Comparison of ENCODE assay signal across 7 cellular contexts in genomic region chr1:148953730-148954129, GRCh38.
DNase-seq lines count a peak whose midpoint lies in the region; ATAC-seq, FAIRE-seq and TF ChIP-seq lines count a peak whose summit lies in the region.
"Not testable (repeated sequence)": the region's sequence is repeated elsewhere in the genome, so short reads cannot be mapped to it uniquely, and the experiment has no call there.

No MANE protein-coding gene starts in this region.

- H3K9ac ChIP-seq in HepG2 (ENCODE audit: insufficient read depth, low read depth, low read length), result not testable (repeated sequence)

- TF ChIP-seq EP300 in HepG2 (IDR thresholded peaks at IDR 0.05; ENCODE audit: low read depth in 2 of 2, low read length in 2 of 2); HepG2 (CRISPR knock-in tag; IDR thresholded peaks at IDR 0.05; ENCODE audit: borderline replicate concordance): not testable (repeated sequence)

- intact Hi-C loops in activated B cell treated with CpG ODN at 0.5 μM for 24 hours (cut with micrococcal nuclease); HepG2 (cut with micrococcal nuclease; ENCODE audit: unreplicated experiment); psoas muscle (cut with DNase I): not testable (repeated sequence)

- CTCF ChIA-PET in activated B cell treated with CpG ODN at 0.5 μM for 24 hours (lab: Charles Lee); HepG2 (lab: Yijun Ruan, JAX; ENCODE audit: low intra/inter-chr PET ratio, low total read pairs): not testable (repeated sequence)

- peak overlapping the region; percentile 69 for H3K4me3 Mint-ChIP-seq in activated B cell treated with CpG ODN at 0.5 μM for 24 hours

- H3K4me3 ChIP-seq in DOHH2 (ENCODE audit: low read length) (peak overlapping the region; percentile 73), epithelial cell of esophagus (ENCODE audit: low read length) (peak overlapping the region; percentile 44), HepG2 (replicated peaks in 1 of 3; ENCODE audit: insufficient read depth in 1 of 3, low read depth in 2 of 3, low read length in 3 of 3) (peak overlapping the region in 2 of 3 experiments; percentile 23 to 30; a peak in 3 of 6 replicates), psoas muscle (peak overlapping the region; percentile 18)

- peaks cover 17% of the 10 kb centered on the region for H3K4me1 ChIP-seq in DOHH2 (ENCODE audit: control insufficient read depth, low read length)
- not testable (repeated sequence) for H3K4me1 ChIP-seq in HepG2 (ENCODE audit: insufficient read depth, low read length); psoas muscle

- not testable (repeated sequence) for H3K27me3 ChIP-seq in DOHH2 (ENCODE audit: control insufficient read depth, low read length); HepG2 (ENCODE audit: control insufficient read depth in 1 of 2, insufficient read depth in 2 of 2, low read length in 2 of 2); psoas muscle (ENCODE audit: insufficient read depth in 3 of 3, low read length in 2 of 3)

- H4K20me1 ChIP-seq in DOHH2 (ENCODE audit: control insufficient read depth, insufficient read depth, low read depth, low read length); HepG2 (ENCODE audit: insufficient read depth, low read length): not testable (repeated sequence)

- WGBS in HepG2 (ENCODE audit: low lambda C conversion rate), result 11% methylated on average over 6 of the region's 7 CpGs
- 47 to 76% (median 55%) methylated on average over 6 of the region's 7 CpGs for WGBS in psoas muscle, 3 donors

- not testable (repeated sequence) for H2AFZ ChIP-seq in HepG2 (ENCODE audit: low read length)

- peaks cover 16% of the 10 kb centered on the region for H3K4me1 Mint-ChIP-seq in activated B cell treated with CpG ODN at 0.5 μM for 24 hours

- H3K79me2 ChIP-seq in DOHH2 (ENCODE audit: control insufficient read depth, low read length); HepG2 (ENCODE audit: insufficient read depth, low read length): not testable (repeated sequence)

- TF ChIP-seq RAD21 in HepG2 (CRISPR knock-in tag; IDR thresholded peaks at IDR 0.05), result not testable (repeated sequence)

- not testable (repeated sequence) for BruUV-seq in HepG2 (replicated peaks; lab: Mats Ljungman, UMichigan)

- not testable (repeated sequence) for FAIRE-seq in HepG2 (lab: Jason Lieb, UNC)

- TF ChIP-seq CTCF in DOHH2 (IDR thresholded peaks at IDR 0.05; ENCODE audit: low read depth, low read length, poor library complexity, severe bottlenecking); activated B cell treated with CpG ODN at 0.5 μM for 24 hours (IDR thresholded peaks at IDR 0.05); epithelial cell of esophagus (IDR thresholded peaks at IDR 0.05; ENCODE audit: insufficient read depth, low read depth, low read length, missing control alignments); HepG2 (CRISPR knock-in tag; IDR thresholded peaks at IDR 0.05); psoas muscle (IDR thresholded peaks at IDR 0.05): not testable (repeated sequence)

- ATAC-seq in activated B cell treated with CpG ODN at 0.5 μM for 24 hours (ENCODE audit: low read depth); psoas muscle: not testable (repeated sequence)
- 0 out of 3 replicates have a peak, but pooled peaks have one; percentile 1 for ATAC-seq in HepG2

- H3K9me3 ChIP-seq in DOHH2 (ENCODE audit: control insufficient read depth, insufficient read depth, low read length); HepG2 (ENCODE audit: low read length); psoas muscle: not testable (repeated sequence)

- not testable (repeated sequence) for H3K36me3 Mint-ChIP-seq in activated B cell treated with CpG ODN at 0.5 μM for 24 hours (ENCODE audit: low read depth)

- POLR2A ChIA-PET in activated B cell treated with CpG ODN at 0.5 μM for 24 hours (lab: Charles Lee); HepG2 (lab: Yijun Ruan, JAX): not testable (repeated sequence)

- not testable (repeated sequence) for H3K36me3 ChIP-seq in DOHH2 (ENCODE audit: control insufficient read depth, low read length); HepG2 (replicated peaks in 1 of 2; ENCODE audit: control insufficient read depth in 1 of 2, insufficient read depth in 2 of 2, low read length in 2 of 2); psoas muscle (ENCODE audit: insufficient read depth in 1 of 2, low read depth in 1 of 2)

- H3K27ac ChIP-seq in DOHH2 (ENCODE audit: low read depth, low read length); HepG2 (ENCODE audit: extremely low read length, insufficient read depth, low read length): not testable (repeated sequence)
- peak overlapping the region; percentile 60 for H3K27ac ChIP-seq in psoas muscle

- in situ Hi-C loops in HepG2 (cut with HindIII; ENCODE audit: extremely low pct_ligation_motif_present, low pct_unique_long_range_greater_than_20kb), result not testable (repeated sequence)

- H3K9me3 Mint-ChIP-seq in activated B cell treated with CpG ODN at 0.5 μM for 24 hours, result not testable (repeated sequence)

- not testable (repeated sequence) for H3K9me2 ChIP-seq in DOHH2 (replicated peaks; ENCODE audit: control insufficient read depth, low read length)

- peak overlapping the region; percentile 84 for H3K4me2 ChIP-seq in DOHH2 (ENCODE audit: low read length)
- H3K4me2 ChIP-seq in HepG2 (ENCODE audit: low read depth, low read length), result peak overlapping the region; percentile 51

- H3K27me3 Mint-ChIP-seq in activated B cell treated with CpG ODN at 0.5 μM for 24 hours, result not testable (repeated sequence)

- DNase-seq in NCI-H345 (lab: John Stamatoyannopoulos, UW), result peak; percentile 19
- DNase-seq in activated B cell treated with CpG ODN at 0.5 μM for 24 hours; epithelial cell of esophagus (ENCODE audit: low read depth); HepG2 (ENCODE audit: low spot score); psoas muscle: not testable (repeated sequence)
- peak; percentile 0 for DNase-seq in astrocyte of the hippocampus (ENCODE audit: low read depth, low spot score)

- H3F3A ChIP-seq in DOHH2 (ENCODE audit: control insufficient read depth, insufficient read depth), result not testable (repeated sequence)

- TF ChIP-seq POLR2A in HepG2 (IDR thresholded peaks at IDR 0.05; ENCODE audit: insufficient read depth in 1 of 2, low read depth in 2 of 2, low read length in 2 of 2), result not testable (repeated sequence)

- H3K27ac Mint-ChIP-seq in activated B cell treated with CpG ODN at 0.5 μM for 24 hours, result not testable (repeated sequence)

Comparison
In these comparisons a context has a peak if more than half of its experiments do, and no peak if none do; other contexts are left out.
1. H3K4me3 ChIP-seq: peak in every context shown above with its lines; median percentile 73 in DOHH2; 44 in epithelial cell of esophagus; 26 in HepG2; 18 in psoas muscle.